Comparison of ENCODE assay signal across 8 cellular contexts in genomic region chr7:114931656-114932011, GRCh38. TPM values are rescaled to one million over a fixed set of nuclear protein-coding genes. Genes with fewer than 3 reads are reported as not detected.
DNase-seq lines count a peak whose midpoint lies in the region; ATAC-seq lines count a peak whose summit lies in the region.

No MANE protein-coding gene starts in this region.

- H3K27me3 Mint-ChIP-seq in activated T-cell treated with anti-CD3 and anti-CD28 coated beads, Interleukin-2, amount 50 U/mL, for 24 hours = no peaks in the 10 kb centered on the region
- H3K27me3 Mint-ChIP-seq in activated T-cell treated with anti-CD3 and anti-CD28 coated beads, Interleukin-2, amount 50 U/mL, for 72 hours (ENCODE audit: low read depth) = no peaks in the 10 kb centered on the region

- peak overlapping the region in 1 of 5 donors; percentile 60 for H3K9ac ChIP-seq in subcutaneous abdominal adipose tissue (ENCODE audit: low read length in 5 of 5)

- peak; percentile 39 for DNase-seq in activated T-cell treated with anti-CD3 and anti-CD28 coated beads, Interleukin-2, amount 50 U/mL, for 24 hours
- DNase-seq in activated T-cell treated with anti-CD3 and anti-CD28 coated beads for 4 hours = no peak
- peak; percentile 41 to 58 for DNase-seq in activated T-cell treated with anti-CD3 and anti-CD28 coated beads, Interleukin-2, amount 50 U/mL, for 72 hours
- no peak for DNase-seq in DMS153 (lab: John Stamatoyannopoulos, UW)
- no peak for DNase-seq in NCI-H2029 (lab: John Stamatoyannopoulos, UW)
- DNase-seq in DMS 273 (lab: John Stamatoyannopoulos, UW; ENCODE audit: unreplicated experiment) = no peak

- no peaks in the 10 kb centered on the region for H3K36me3 ChIP-seq in subcutaneous abdominal adipose tissue (ENCODE audit: control insufficient read depth in 5 of 5, insufficient read depth in 5 of 5, low read length in 5 of 5)

- H3K27ac Mint-ChIP-seq in activated T-cell treated with anti-CD3 and anti-CD28 coated beads, Interleukin-2, amount 50 U/mL, for 24 hours = no peak overlapping the region
- no peak overlapping the region for H3K27ac Mint-ChIP-seq in activated T-cell treated with anti-CD3 and anti-CD28 coated beads, Interleukin-2, amount 50 U/mL, for 72 hours

- H3K4me3 Mint-ChIP-seq in activated T-cell treated with anti-CD3 and anti-CD28 coated beads, Interleukin-2, amount 50 U/mL, for 24 hours = no peak overlapping the region
- H3K4me3 Mint-ChIP-seq in activated T-cell treated with anti-CD3 and anti-CD28 coated beads, Interleukin-2, amount 50 U/mL, for 72 hours = no peak overlapping the region

- H3K4me1 ChIP-seq in subcutaneous abdominal adipose tissue (ENCODE audit: control insufficient read depth in 5 of 5, insufficient read depth in 5 of 5, low read length in 5 of 5) = peaks cover 0 to 84% (median 53%) of the 10 kb centered on the region in 5 donors

- peak; percentile 80 for ATAC-seq in HG03066 (IDR thresholded peaks at IDR 0.05; ENCODE audit: low read depth, unreplicated experiment)
- ATAC-seq in activated T-cell treated with anti-CD3 and anti-CD28 coated beads, Interleukin-2, amount 50 U/mL, for 72 hours (replicated peaks in 1 of 2) = peak; percentile 85 to 94

- H3K27ac ChIP-seq in subcutaneous abdominal adipose tissue (ENCODE audit: low read depth, low read length) = peak overlapping the region; percentile 79

- H3K27me3 ChIP-seq in subcutaneous abdominal adipose tissue (ENCODE audit: control insufficient read depth in 5 of 5, insufficient read depth in 4 of 5, low read length in 5 of 5) = no peaks in the 10 kb centered on the region

- H3K9me3 ChIP-seq in subcutaneous abdominal adipose tissue (ENCODE audit: control insufficient read depth in 5 of 5, low read length in 5 of 5) = no peaks in the 10 kb centered on the region

- peaks cover 39% of the 10 kb centered on the region for H3K4me1 Mint-ChIP-seq in activated T-cell treated with anti-CD3 and anti-CD28 coated beads, Interleukin-2, amount 50 U/mL, for 24 hours (ENCODE audit: low read depth)
- H3K4me1 Mint-ChIP-seq in activated T-cell treated with anti-CD3 and anti-CD28 coated beads, Interleukin-2, amount 50 U/mL, for 72 hours (ENCODE audit: low read depth) = peaks cover 15% of the 10 kb centered on the region

- H3K36me3 Mint-ChIP-seq in activated T-cell treated with anti-CD3 and anti-CD28 coated beads, Interleukin-2, amount 50 U/mL, for 24 hours (ENCODE audit: low read depth) = peaks cover 33% of the 10 kb centered on the region
- H3K36me3 Mint-ChIP-seq in activated T-cell treated with anti-CD3 and anti-CD28 coated beads, Interleukin-2, amount 50 U/mL, for 72 hours (ENCODE audit: insufficient read depth in 2 of 2) = no peaks in the 10 kb centered on the region

- H3K9me3 Mint-ChIP-seq in activated T-cell treated with anti-CD3 and anti-CD28 coated beads, Interleukin-2, amount 50 U/mL, for 24 hours = no peaks in the 10 kb centered on the region
- no peaks in the 10 kb centered on the region for H3K9me3 Mint-ChIP-seq in activated T-cell treated with anti-CD3 and anti-CD28 coated beads, Interleukin-2, amount 50 U/mL, for 72 hours

- H3K4me3 ChIP-seq in subcutaneous abdominal adipose tissue (ENCODE audit: low read depth in 1 of 5, low read length in 5 of 5) = no peak overlapping the region

RNA-seq across cellular contexts. Expression of gene MDFIC, which starts 9.7 kb away (rescaled TPM):
- 10 to 100 TPM; 55.2 to 65.2 TPM for total RNA-seq in activated T-cell treated with anti-CD3 and anti-CD28 coated beads, Interleukin-2, amount 50 U/mL, for 72 hours

Comparison
In these comparisons a context has a peak if more than half of its experiments do, and no peak if none do; other contexts are left out.
1. DNase-seq: peak in activated T-cell treated with anti-CD3 and anti-CD28 coated beads, Interleukin-2, amount 50 U/mL, for 24 hours (single experiment) and activated T-cell treated with anti-CD3 and anti-CD28 coated beads, Interleukin-2, amount 50 U/mL, for 72 hours (2 of 2); none in activated T-cell treated with anti-CD3 and anti-CD28 coated beads for 4 hours (single experiment), DMS153 (single experiment), NCI-H2029 (single experiment) and DMS 273 (single experiment).